In genomic region chr12:24911284-24911791, GRCh38 we compare ENCODE assay signal across 14 cellular contexts. TPM values are rescaled to one million over a fixed set of nuclear protein-coding genes. Genes with fewer than 3 reads are reported as not detected.
A peak's percentile ranks its signal among the peaks of the same experiment; 100 is the strongest.
DNase-seq lines count a peak whose midpoint lies in the region; TF ChIP-seq lines count a peak whose summit lies in the region.
"Had no signal": no experiment of that assay in that cellular context is flagged by ENCODE, and none has a peak within 500 bp of the region (broad histone marks: within the 10 kb centered on the region; RNA-seq: fewer than 3 reads in every experiment).

No MANE protein-coding gene starts in this region.

- no peaks in the 10 kb centered on the region for H3K27me3 ChIP-seq in AG04450 (ENCODE audit: control insufficient read depth, insufficient read depth, low read length)
- no peaks in the 10 kb centered on the region for H3K27me3 ChIP-seq in right atrium auricular region
- H3K27me3 ChIP-seq: neutrophil, stomach had no signal

- no peaks in the 10 kb centered on the region for H3K4me1 ChIP-seq in right atrium auricular region

- DNase-seq in AG04450 (ENCODE audit: low read depth, low spot score) (peak; percentile 89), HT1080 (ENCODE audit: low read depth) (peak; percentile 9), astrocyte of the spinal cord (ENCODE audit: low read depth, low spot score) (peak; percentile 82), islet precursor cell (peak; percentile 74), right atrium auricular region (ENCODE audit: low spot score) (no peak), NCI-H128 (lab: John Stamatoyannopoulos, UW; ENCODE audit: unreplicated experiment) (no peak), foreskin melanocyte (no peak), SKM-1 (lab: John Stamatoyannopoulos, UW; ENCODE audit: unreplicated experiment) (no peak)
- DNase-seq: activated naive CD8-positive, alpha-beta T cell treated with anti-CD3 and anti-CD28 coated beads, Interleukin-2, amount 10 ng/mL, durations not matched to agents 7 days and 5 days; NCI-H526; stimulated activated CD4-positive, alpha-beta T cell treated with anti-CD3 and anti-CD28 coated beads, Interleukin-2, amount 100 ng/mL, for 24 hours; stomach had no signal

- CTCF ChIA-PET in AG04450 (lab: Charles Lee), result interaction anchor here (1.4 kb wide), 1 partner anchor 10 kb away, joined by 5 read pairs; no protein-coding TSS in a partner anchor

- H3K27ac ChIP-seq in AG04450 (ENCODE audit: low read depth, low read length), result peak overlapping the region; percentile 93
- H3K27ac ChIP-seq in right atrium auricular region, result no peak overlapping the region
- H3K27ac ChIP-seq: neutrophil, SK-N-MC, stomach had no signal

- TF ChIP-seq CTCF in AG04450 (IDR thresholded peaks at IDR 0.05; ENCODE audit: low read depth, low read length) (no peak), astrocyte of the spinal cord (IDR thresholded peaks at IDR 0.05; ENCODE audit: low read depth, low read length) (no peak), right atrium auricular region (IDR thresholded peaks at IDR 0.05) (no peak)

- H3K36me3 ChIP-seq in right atrium auricular region, result no peaks in the 10 kb centered on the region
- H3K36me3 ChIP-seq: neutrophil, stomach had no signal

- in situ Hi-C loops in astrocyte of the spinal cord (cut with HindIII; ENCODE audit: low sequenced_read_pairs), result no loop called here

- POLR2A ChIA-PET in AG04450 (lab: Yijun Ruan, JAX), result interaction anchor here (0.6 to 4.0 kb wide), 9 partner anchors 9 to 73 kb away, joined by 3 to 24 read pairs (median 4); no protein-coding TSS in a partner anchor

- H3K9me3 ChIP-seq in AG04450 (ENCODE audit: control insufficient read depth, insufficient read depth, low read length), result peaks cover 6% of the 10 kb centered on the region; the same call in 1 of the 2 replicates
- H3K9me3 ChIP-seq in right atrium auricular region, result no peaks in the 10 kb centered on the region
- H3K9me3 ChIP-seq: neutrophil, stomach had no signal

- H3K4me3 ChIP-seq in AG04450 (ENCODE audit: low read depth, low read length) (no peak overlapping the region), astrocyte of the spinal cord (ENCODE audit: low read depth, low read length) (no peak overlapping the region), right atrium auricular region (no peak overlapping the region)
- H3K4me3 ChIP-seq: SK-N-MC, stomach had no signal

RNA-seq across cellular contexts. Expression of gene BCAT1, which starts 37.6 kb away (rescaled TPM):
- polyA plus RNA-seq in AG04450 (2011; rRNA removed), result 61.1 and 62.8 TPM in 2 replicates
- polyA minus RNA-seq in AG04450 (2011; rRNA and poly(A)+ RNA removed), result 116 and 172 TPM in 2 replicates
- 90.0 and 106 TPM in 2 replicates for total RNA-seq in HT1080 (2014; rRNA removed; shearing (Covaris generic))
- 54.7 and 88.2 TPM in 2 replicates for polyA plus RNA-seq in HT1080 (2015; cell fraction: cytosol; rRNA removed)
- polyA plus RNA-seq in HT1080 (2015; cell fraction: nucleus; rRNA removed), result 77.2 and 84.2 TPM in 2 replicates
- total RNA-seq in right atrium auricular region, result 10 to 100 TPM in 1 of 2 donors, 1 to 10 TPM in 1; 3.4 to 13.1 TPM

Comparison
In these comparisons a context has a peak if more than half of its experiments do, and no peak if none do; other contexts are left out.
1. DNase-seq: peak in AG04450 (single experiment), HT1080 (single experiment), astrocyte of the spinal cord (single experiment) and islet precursor cell (single experiment); none in right atrium auricular region (single experiment), NCI-H128 (single experiment), foreskin melanocyte (single experiment) and SKM-1 (single experiment).